In the genomic region with DNA sequence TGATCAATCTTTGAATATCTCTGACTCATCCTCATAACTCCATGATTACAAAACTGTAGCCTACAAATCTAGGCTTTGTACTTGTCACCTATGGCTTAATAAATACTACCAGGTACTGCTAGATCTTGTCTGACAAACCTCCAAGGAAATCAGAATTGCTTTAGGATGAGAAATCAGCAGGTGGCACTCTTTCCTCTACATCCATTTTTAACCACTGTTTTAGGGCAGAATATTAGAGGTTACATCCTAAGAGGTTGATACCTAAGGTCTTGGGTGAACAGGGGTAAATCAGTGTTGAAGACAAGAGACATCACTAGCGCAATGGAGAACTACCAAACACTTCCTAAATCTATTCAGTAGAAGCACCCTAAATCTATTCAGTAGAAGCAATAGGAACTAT, we compare ENCODE assay signal across 1 cellular context.
TF ChIP-seq lines count a peak whose summit lies in the region.

No MANE protein-coding gene starts in this region.

TF ChIP-seq in neural cell, 6 proteins besides CTCF, POLR2A, EP300 and RAD21:
- TF ChIP-seq, protein P1, sequence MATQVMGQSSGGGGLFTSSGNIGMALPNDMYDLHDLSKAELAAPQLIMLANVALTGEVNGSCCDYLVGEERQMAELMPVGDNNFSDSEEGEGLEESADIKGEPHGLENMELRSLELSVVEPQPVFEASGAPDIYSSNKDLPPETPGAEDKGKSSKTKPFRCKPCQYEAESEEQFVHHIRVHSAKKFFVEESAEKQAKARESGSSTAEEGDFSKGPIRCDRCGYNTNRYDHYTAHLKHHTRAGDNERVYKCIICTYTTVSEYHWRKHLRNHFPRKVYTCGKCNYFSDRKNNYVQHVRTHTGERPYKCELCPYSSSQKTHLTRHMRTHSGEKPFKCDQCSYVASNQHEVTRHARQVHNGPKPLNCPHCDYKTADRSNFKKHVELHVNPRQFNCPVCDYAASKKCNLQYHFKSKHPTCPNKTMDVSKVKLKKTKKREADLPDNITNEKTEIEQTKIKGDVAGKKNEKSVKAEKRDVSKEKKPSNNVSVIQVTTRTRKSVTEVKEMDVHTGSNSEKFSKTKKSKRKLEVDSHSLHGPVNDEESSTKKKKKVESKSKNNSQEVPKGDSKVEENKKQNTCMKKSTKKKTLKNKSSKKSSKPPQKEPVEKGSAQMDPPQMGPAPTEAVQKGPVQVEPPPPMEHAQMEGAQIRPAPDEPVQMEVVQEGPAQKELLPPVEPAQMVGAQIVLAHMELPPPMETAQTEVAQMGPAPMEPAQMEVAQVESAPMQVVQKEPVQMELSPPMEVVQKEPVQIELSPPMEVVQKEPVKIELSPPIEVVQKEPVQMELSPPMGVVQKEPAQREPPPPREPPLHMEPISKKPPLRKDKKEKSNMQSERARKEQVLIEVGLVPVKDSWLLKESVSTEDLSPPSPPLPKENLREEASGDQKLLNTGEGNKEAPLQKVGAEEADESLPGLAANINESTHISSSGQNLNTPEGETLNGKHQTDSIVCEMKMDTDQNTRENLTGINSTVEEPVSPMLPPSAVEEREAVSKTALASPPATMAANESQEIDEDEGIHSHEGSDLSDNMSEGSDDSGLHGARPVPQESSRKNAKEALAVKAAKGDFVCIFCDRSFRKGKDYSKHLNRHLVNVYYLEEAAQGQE (IDR thresholded peaks at IDR 0.05; ENCODE audit: borderline replicate concordance): no peak
- TF ChIP-seq POLR2AphosphoS5 (IDR thresholded peaks at IDR 0.05) (no peak), MXI1 (conservative IDR thresholded peaks at IDR 0.05; ENCODE audit: poor library complexity, severe bottlenecking) (no peak)
